In the genomic region with DNA sequence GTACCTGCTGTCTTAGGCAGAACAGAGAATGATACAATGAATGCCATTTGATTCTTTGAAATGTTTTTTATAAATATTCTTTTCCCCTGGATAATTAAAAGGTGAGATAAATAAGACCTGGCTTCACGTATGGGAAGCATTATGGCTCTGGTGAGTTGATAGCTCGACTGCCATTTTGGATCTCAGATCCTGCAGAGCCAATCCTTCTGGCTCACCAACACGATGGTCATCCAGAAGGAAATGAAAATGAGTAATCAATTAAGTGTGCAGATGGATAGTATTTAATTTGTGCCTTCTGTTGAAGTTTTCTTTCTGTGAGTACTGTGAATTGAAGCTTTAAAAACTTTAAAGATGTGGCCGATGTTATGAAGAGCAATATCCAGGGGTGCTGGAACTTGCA, we compare ENCODE assay signal across 10 cellular contexts. TPM values are rescaled to one million over a fixed set of nuclear protein-coding genes. Genes with fewer than 3 reads are reported as not detected.
DNase-seq lines count a peak whose midpoint lies in the region; ATAC-seq and TF ChIP-seq lines count a peak whose summit lies in the region.
"Had no signal": no experiment of that assay in that cellular context is flagged by ENCODE, and none has a peak within 500 bp of the region (broad histone marks: within the 10 kb centered on the region; RNA-seq: fewer than 3 reads in every experiment).

No MANE protein-coding gene starts in this region.

- POLR2A ChIA-PET in IMR-90 (lab: Charles Lee; ENCODE audit: unreplicated experiment), result interaction anchor here (0.5 to 0.6 kb wide), 2 partner anchors 90 to 167 kb away, joined by 3 to 4 read pairs; no protein-coding TSS in a partner anchor
- POLR2A ChIA-PET in MCF 10A (lab: Yijun Ruan, JAX), result interaction anchor here (0.6 to 6.4 kb wide), 14 partner anchors 9 to 660 kb away, joined by 3 to 171 read pairs (median 18); a partner anchor contains a TSS
- POLR2A ChIA-PET in naive thymus-derived CD4-positive, alpha-beta T cell (lab: Charles Lee), result interaction anchor here (0.9 to 4.5 kb wide), 6 partner anchors 13 to 167 kb away, joined by 3 to 39 read pairs (median 5); a partner anchor contains a TSS

- intact Hi-C loops in IMR-90 (cut with micrococcal nuclease) (no loop called here), MCF 10A (cut with micrococcal nuclease) (no loop called here)
- intact Hi-C loops in naive thymus-derived CD4-positive, alpha-beta T cell (cut with micrococcal nuclease), result no loop called here

- no CpG with 5 or more reads among the region's 4 CpGs for WGBS in IMR-90 (ENCODE audit: extremely low coverage in 2 of 2, insufficient read length in 1 of 2), 2 experiments

- CTCF ChIA-PET in IMR-90 (lab: Yijun Ruan, JAX) (interaction anchor here (1.5 kb wide), 1 partner anchor 13 kb away, joined by 5 read pairs; no protein-coding TSS in a partner anchor), MCF 10A (lab: Yijun Ruan, JAX) (interaction anchor here (0.5 to 1.2 kb wide), 2 partner anchors 9 to 11 kb away, joined by 3 to 6 read pairs; no protein-coding TSS in a partner anchor)
- CTCF ChIA-PET in naive thymus-derived CD4-positive, alpha-beta T cell (lab: Charles Lee), result interaction anchor here (1.1 to 1.7 kb wide), 3 partner anchors 12 to 167 kb away, joined by 3 to 11 read pairs (median 3); no protein-coding TSS in a partner anchor

- H2BK120ac ChIP-seq in IMR-90 (ENCODE audit: low read depth, low read length), result no peak overlapping the region

- peak overlapping the region; percentile 41; the same call in 1 of the 2 replicates for H3K23ac ChIP-seq in IMR-90 (ENCODE audit: low read depth, low read length)

- H3K14ac ChIP-seq in IMR-90 (replicated peaks; ENCODE audit: low read depth, low read length), result no peak overlapping the region

- no peak overlapping the region for H4K8ac ChIP-seq in IMR-90 (ENCODE audit: low read depth in 2 of 2, low read length in 2 of 2)

- H3K36me3 Mint-ChIP-seq in MCF 10A (ENCODE audit: insufficient read depth, unreplicated experiment), result peaks cover 22% of the 10 kb centered on the region
- H3K36me3 Mint-ChIP-seq in naive thymus-derived CD4-positive, alpha-beta T cell, result peaks cover 0 to 16% (median 8%) of the 10 kb centered on the region in 5 donors

- H3K9me3 Mint-ChIP-seq in MCF 10A (ENCODE audit: unreplicated experiment), result peaks cover 1% of the 10 kb centered on the region
- H3K9me3 Mint-ChIP-seq in naive thymus-derived CD4-positive, alpha-beta T cell, result peaks cover 0 to 3% (median 0%) of the 10 kb centered on the region in 11 donors

- H3K4me1 ChIP-seq in BLaER1 (peaks cover 59% of the 10 kb centered on the region), IMR-90 (ENCODE audit: control insufficient read depth, insufficient read depth, low read length) (peaks cover 11% of the 10 kb centered on the region)
- H3K4me1 ChIP-seq in naive thymus-derived CD4-positive, alpha-beta T cell (ENCODE audit: control insufficient read depth in 2 of 2, insufficient read depth in 2 of 2, low read length in 2 of 2), result peaks cover 35 to 67% of the 10 kb centered on the region in 2 donors

- H3K27ac ChIP-seq in BLaER1 (no peak overlapping the region), IMR-90 (ENCODE audit: insufficient read depth, low read length) (no peak overlapping the region)
- H3K27ac ChIP-seq in naive thymus-derived CD4-positive, alpha-beta T cell (ENCODE audit: low read depth, low read length), result peak overlapping the region; percentile 71

- H3K27ac Mint-ChIP-seq in MCF 10A (ENCODE audit: low read depth, unreplicated experiment), result peak overlapping the region; percentile 80
- H3K27ac Mint-ChIP-seq in naive thymus-derived CD4-positive, alpha-beta T cell, result peak overlapping the region; percentile 63 to 94 (median 85)

- H2BK20ac ChIP-seq in IMR-90 (ENCODE audit: low read depth, low read length), result no peak overlapping the region

- ATAC-seq in IMR-90 (ENCODE audit: low read depth) (no peak), HG02870 (IDR thresholded peaks at IDR 0.05; ENCODE audit: unreplicated experiment) (no peak), HG02938 (IDR thresholded peaks at IDR 0.05; ENCODE audit: unreplicated experiment) (no peak)
- no peak for ATAC-seq in naive thymus-derived CD4-positive, alpha-beta T cell
- ATAC-seq: left lobe of liver had no signal

- no peak overlapping the region for H3K4ac ChIP-seq in IMR-90 (ENCODE audit: low read depth, low read length)

- dilution Hi-C loops in IMR-90 (cut with HindIII; ENCODE audit: low sequenced_read_pairs, unreplicated experiment), result no loop called here

- H4K5ac ChIP-seq in IMR-90 (ENCODE audit: low read depth, low read length), result no peak overlapping the region

- BruUV-seq in IMR-90 (replicated peaks; lab: Mats Ljungman, UMichigan) (no TSS peak), MCF 10A (replicated peaks; lab: Mats Ljungman, UMichigan) (no TSS peak)

- in situ Hi-C loops in IMR-90 (cut with MboI; ENCODE audit: low sequenced_read_pairs), result loop anchor here (10.0 kb wide), 1 partner anchor 646 kb away; a partner anchor contains a TSS

- H3K9me3 ChIP-seq in BLaER1 (peaks cover 8% of the 10 kb centered on the region; the same call in 1 of the 2 replicates), IMR-90 (ENCODE audit: control insufficient read depth, insufficient read depth, low read length) (no peaks in the 10 kb centered on the region)
- H3K9me3 ChIP-seq in naive thymus-derived CD4-positive, alpha-beta T cell (ENCODE audit: control insufficient read depth in 2 of 3, low read length in 3 of 3), result no peaks in the 10 kb centered on the region

- no peak for TF ChIP-seq POLR2A in IMR-90 (IDR thresholded peaks at IDR 0.05; ENCODE audit: low read depth, low read length)

- peak overlapping the region; percentile 82 for H3K4me2 ChIP-seq in BLaER1
- H3K4me2 ChIP-seq in IMR-90 (ENCODE audit: low read depth, low read length), result peak overlapping the region; percentile 72

- no peak overlapping the region for H4K91ac ChIP-seq in IMR-90 (ENCODE audit: insufficient read depth, low read depth, low read length)

- peaks cover 20% of the 10 kb centered on the region for H3K9me1 ChIP-seq in IMR-90 (ENCODE audit: insufficient read depth, low read length)

- H2AK9ac ChIP-seq in IMR-90 (replicated peaks; ENCODE audit: low read depth, low read length, poor library complexity), result no peak overlapping the region

- H3K4me3 ChIP-seq in BLaER1, result no peak overlapping the region
- H3K4me3 ChIP-seq in IMR-90 (ENCODE audit: insufficient read depth, low read depth, low read length), result no peak overlapping the region
- H3K4me3 ChIP-seq in naive thymus-derived CD4-positive, alpha-beta T cell (ENCODE audit: low read length), result no peak overlapping the region

- H3K9ac ChIP-seq in BLaER1, result peak overlapping the region; percentile 31; the same call in 1 of the 2 replicates
- no peak overlapping the region for H3K9ac ChIP-seq in IMR-90 (ENCODE audit: low read depth, low read length)

- no peak for DNase-seq in IMR-90
- no peak for DNase-seq in MCF 10A (ENCODE audit: unreplicated experiment)
- DNase-seq in naive thymus-derived CD4-positive, alpha-beta T cell, result no peak
- DNase-seq in OCI-M2 (lab: John Stamatoyannopoulos, UW; ENCODE audit: unreplicated experiment), result no peak
- no peak for DNase-seq in RPMI8226
- DNase-seq: HCEC 1CT had no signal

- H2AK5ac ChIP-seq in IMR-90 (ENCODE audit: low read depth, low read length), result no peak overlapping the region

- no peak for TF ChIP-seq RAD21 in IMR-90 (IDR thresholded peaks at IDR 0.05; ENCODE audit: low read length)

- H3K4me1 Mint-ChIP-seq in MCF 10A (ENCODE audit: insufficient read depth, unreplicated experiment), result peaks cover 55% of the 10 kb centered on the region
- peaks cover 52 to 90% (median 80%) of the 10 kb centered on the region in 7 donors for H3K4me1 Mint-ChIP-seq in naive thymus-derived CD4-positive, alpha-beta T cell

- peaks cover 62% of the 10 kb centered on the region for H4K20me1 ChIP-seq in BLaER1
- peaks cover 42% of the 10 kb centered on the region for H4K20me1 ChIP-seq in IMR-90 (ENCODE audit: insufficient read depth, low read length)

- no peak overlapping the region for H2AFZ ChIP-seq in IMR-90 (replicated peaks; ENCODE audit: low read length, poor library complexity)

- peaks cover 15 to 74% of the 10 kb centered on the region in 2 experiments for H3K79me1 ChIP-seq in IMR-90 (ENCODE audit: low read depth in 1 of 2, low read length in 2 of 2)

- H3K4me3 Mint-ChIP-seq in MCF 10A (ENCODE audit: unreplicated experiment), result peak overlapping the region; percentile 67
- H3K4me3 Mint-ChIP-seq in naive thymus-derived CD4-positive, alpha-beta T cell, result peak overlapping the region; percentile 56 to 97 (median 86)

- H3K27me3 Mint-ChIP-seq in MCF 10A (ENCODE audit: insufficient read depth, unreplicated experiment), result no peaks in the 10 kb centered on the region
- H3K27me3 Mint-ChIP-seq in naive thymus-derived CD4-positive, alpha-beta T cell, result no peaks in the 10 kb centered on the region

- H3K36me3 ChIP-seq in BLaER1 (peaks cover 24% of the 10 kb centered on the region), IMR-90 (ENCODE audit: control insufficient read depth, insufficient read depth, low read length) (no peaks in the 10 kb centered on the region)
- no peaks in the 10 kb centered on the region for H3K36me3 ChIP-seq in naive thymus-derived CD4-positive, alpha-beta T cell (ENCODE audit: control insufficient read depth in 2 of 3, insufficient read depth in 3 of 3, low read length in 3 of 3)

- H3K27me3 ChIP-seq in BLaER1, result no peaks in the 10 kb centered on the region
- H3K27me3 ChIP-seq in IMR-90 (ENCODE audit: control insufficient read depth, insufficient read depth, low read length), result no peaks in the 10 kb centered on the region
- no peaks in the 10 kb centered on the region for H3K27me3 ChIP-seq in naive thymus-derived CD4-positive, alpha-beta T cell (ENCODE audit: control insufficient read depth in 2 of 2, insufficient read depth in 2 of 2, low read length in 2 of 2)

- H2BK5ac ChIP-seq in IMR-90 (ENCODE audit: low read depth, low read length, poor library complexity, severe bottlenecking), result no peak overlapping the region

- H3K18ac ChIP-seq in IMR-90 (ENCODE audit: low read depth, low read length), result no peak overlapping the region

- no peak overlapping the region for H3K56ac ChIP-seq in IMR-90 (ENCODE audit: extremely low read depth, insufficient read depth, low read length)

- TF ChIP-seq CTCF in IMR-90 (conservative IDR thresholded peaks at IDR 0.05; ENCODE audit: low read depth, low read length), result no peak
- no peak for TF ChIP-seq CTCF in MCF 10A (IDR thresholded peaks at IDR 0.05; ENCODE audit: unreplicated experiment)

- H2BK15ac ChIP-seq in IMR-90 (ENCODE audit: low read depth, low read length), result no peak overlapping the region

TF ChIP-seq in IMR-90, 13 proteins besides CTCF, POLR2A, EP300 and RAD21 (continues in another document):
- TF ChIP-seq SMC3 (IDR thresholded peaks at IDR 0.05; ENCODE audit: low read depth, low read length), result no peak
- no peak for TF ChIP-seq RCOR1 (IDR thresholded peaks at IDR 0.05; ENCODE audit: insufficient replicate concordance, low read length)
- no peak for TF ChIP-seq CHD1 (IDR thresholded peaks at IDR 0.05; ENCODE audit: low read depth, low read length)

RNA-seq across cellular contexts. Expression of a gene that starts 2.7 kb away (rescaled TPM):
- 14.7 and 17.0 TPM in 2 replicates for total RNA-seq in IMR-90 (2012; rRNA removed)
- 3.9 and 4.8 TPM in 2 replicates for polyA plus RNA-seq in IMR-90 (2012; rRNA removed)
- 0.79 and 2.9 TPM in 2 replicates for polyA plus RNA-seq in IMR-90 (2012; cell fraction: cytosol; rRNA removed)
- polyA plus RNA-seq in IMR-90 (2012; cell fraction: nucleus; rRNA removed; ENCODE audit: low replicate concordance), result 3.7 and 4.7 TPM in 2 replicates
- total RNA-seq in MCF 10A (2022), result 27.1 and 39.3 TPM in 2 replicates
- 100 to 1,000 TPM in 4 of 5 experiments, 10 to 100 TPM in 1; 67.4 to 165 (median 146) TPM for total RNA-seq in naive thymus-derived CD4-positive, alpha-beta T cell
- polyA plus RNA-seq in naive thymus-derived CD4-positive, alpha-beta T cell, result 100 to 1,000 TPM; 102 to 119 TPM
